Comparison of ENCODE assay signal across 20 cellular contexts in genomic region chr2:31259075-31259474, GRCh38. TPM values are rescaled to one million over a fixed set of nuclear protein-coding genes. Genes with fewer than 3 reads are reported as not detected.
A peak's percentile ranks its signal among the peaks of the same experiment; 100 is the strongest.
DNase-seq lines count a peak whose midpoint lies in the region; ATAC-seq, FAIRE-seq and TF ChIP-seq lines count a peak whose summit lies in the region.
"Had no signal": no experiment of that assay in that cellular context is flagged by ENCODE, and none has a peak within 500 bp of the region (broad histone marks: within the 10 kb centered on the region; RNA-seq: fewer than 3 reads in every experiment).

No MANE protein-coding gene starts in this region.

- peaks cover 0 to 8% (median 0%) of the 10 kb centered on the region in 11 experiments; a peak in 2 of 22 replicates for H4K20me1 ChIP-seq in BLaER1 treated with 17β-estradiol and CSF1 and Interleukin-3, amounts not matched to agents 10 nM and 100 nM
- no peaks in the 10 kb centered on the region for H4K20me1 ChIP-seq in OCI-LY7 (ENCODE audit: insufficient read depth, low read length)
- H4K20me1 ChIP-seq in K562 (replicated peaks; ENCODE audit: control insufficient read depth, insufficient read depth, low read length) = no peaks in the 10 kb centered on the region; the same call in 1 of the 2 replicates

- peak overlapping the region in 7 of 11 experiments; percentile 38 to 63 (median 47); a peak in 10 of 22 replicates for H3K4me2 ChIP-seq in BLaER1 treated with 17β-estradiol and CSF1 and Interleukin-3, amounts not matched to agents 10 nM and 100 nM
- H3K4me2 ChIP-seq in OCI-LY7 (ENCODE audit: low read length) = peak overlapping the region; percentile 74
- H3K4me2 ChIP-seq in K562 (ENCODE audit: insufficient read depth, low read length) = no peak overlapping the region
- H3K4me2 ChIP-seq: KMS-11 had no signal

- no peak for TF ChIP-seq POLR2A in K562 (conservative IDR thresholded peaks at IDR 0.05)

- POLR2A ChIA-PET in OCI-LY7 (lab: Charles Lee) (interaction anchor here (0.6 to 1.1 kb wide), 3 partner anchors 14 to 51 kb away, joined by 3 to 4 read pairs (median 3); no protein-coding TSS in a partner anchor), K562 (lab: Yijun Ruan, JAX) (no interaction called here)
- POLR2A ChIA-PET in CD8-positive, alpha-beta T cell (lab: Charles Lee) = no interaction called here

- H3K27ac Mint-ChIP-seq in CD8-positive, alpha-beta T cell = no peak overlapping the region
- H3K27ac Mint-ChIP-seq: CD4-positive, alpha-beta T cell; HFFc6 had no signal

- ATAC-seq in K562 = no peak
- ATAC-seq in CD8-positive, alpha-beta T cell = no peak
- ATAC-seq: HCT116 had no signal

- H2AFZ ChIP-seq in OCI-LY7 (ENCODE audit: low read length) (peak overlapping the region; percentile 67; the same call in 1 of the 2 replicates), K562 (ENCODE audit: low read depth, low read length) (no peak overlapping the region)

- no peaks in the 10 kb centered on the region for H3K9me2 ChIP-seq in OCI-LY7 (ENCODE audit: insufficient read depth, low read length)

- WGBS in K562 (ENCODE audit: insufficient coverage, low coverage, missing lambda C conversion rate) = 4% methylated on average over 3 of the region's 3 CpGs

- no TSS peak for BruUV-seq in OCI-LY7 (replicated peaks; lab: Mats Ljungman, UMichigan)
- BruUV-seq in K562 (replicated peaks; lab: Mats Ljungman, UMichigan) = no TSS peak

- no peaks in the 10 kb centered on the region for H3K27me3 Mint-ChIP-seq in CD8-positive, alpha-beta T cell (ENCODE audit: low read depth)
- H3K27me3 Mint-ChIP-seq: CD4-positive, alpha-beta T cell had no signal

- TF ChIP-seq CTCF in OCI-LY7 (conservative IDR thresholded peaks at IDR 0.05; ENCODE audit: low read length) = no peak
- TF ChIP-seq CTCF in K562 (IDR thresholded peaks at IDR 0.05 in 2 of 3, conservative IDR thresholded peaks at IDR 0.05 in 1 of 3; ENCODE audit: insufficient read depth in 2 of 3, low read depth in 1 of 3, low read length in 3 of 3) = no peak
- no peak for TF ChIP-seq CTCF in BE2C (IDR thresholded peaks at IDR 0.05; ENCODE audit: low read depth, low read length)
- TF ChIP-seq CTCF in CD8-positive, alpha-beta T cell (IDR thresholded peaks at IDR 0.05) = no peak

- H3K9me3 Mint-ChIP-seq in CD8-positive, alpha-beta T cell = no peaks in the 10 kb centered on the region
- H3K9me3 Mint-ChIP-seq: CD4-positive, alpha-beta T cell; HFFc6 had no signal

- no peak for DNase-seq in OCI-LY7 (ENCODE audit: low spot score)
- DNase-seq in K562 (ENCODE audit: extremely low read depth in 1 of 4, low spot score in 3 of 4) = no peak
- DNase-seq in BE2C = no peak
- DNase-seq in activated T-cell treated with anti-CD3 and anti-CD28 coated beads, Interleukin-2, amount 50 U/mL, for 1 hour = no peak
- DNase-seq in Ammon's horn (ENCODE audit: low spot score) = no peak
- no peak for DNase-seq in CD8-positive, alpha-beta T cell
- DNase-seq: ACHN; CD4-positive, alpha-beta T cell; DMS153; DMS79; GDM1; GOT3; H7; HFFc6 had no signal

- no peaks in the 10 kb centered on the region for H3K9me1 ChIP-seq in K562 (ENCODE audit: control insufficient read depth, insufficient read depth, low read length)

- H3K9me3 ChIP-seq in BLaER1 treated with 17β-estradiol and CSF1 and Interleukin-3, amounts not matched to agents 10 nM and 100 nM (replicated peaks in 1 of 11) = no peaks in the 10 kb centered on the region
- H3K9me3 ChIP-seq in OCI-LY7 (ENCODE audit: low read length) (no peaks in the 10 kb centered on the region), K562 (replicated peaks; ENCODE audit: control insufficient read depth, insufficient read depth, low read depth, low read length) (no peaks in the 10 kb centered on the region), BE2C (no peaks in the 10 kb centered on the region)
- H3K9me3 ChIP-seq in CD8-positive, alpha-beta T cell (ENCODE audit: low read length) = no peaks in the 10 kb centered on the region

- in situ Hi-C loops in K562 (cut with MboI) = no loop called here

- CTCF ChIA-PET in OCI-LY7 (lab: Charles Lee; ENCODE audit: unreplicated experiment) (interaction anchor here (0.6 to 1.1 kb wide), 2 partner anchors 9 to 1047 kb away, joined by 3 to 4 read pairs; no protein-coding TSS in a partner anchor), K562 (lab: Yijun Ruan, JAX; ENCODE audit: low intra/inter-chr PET ratio) (no interaction called here)
- CTCF ChIA-PET in CD8-positive, alpha-beta T cell (lab: Charles Lee) = interaction anchor here (1.1 kb wide), 1 partner anchor 548 kb away, joined by 3 read pairs; no protein-coding TSS in a partner anchor

- peaks cover 7 to 67% (median 60%) of the 10 kb centered on the region in 10 experiments; a peak in 19 of 20 replicates for H3K4me1 ChIP-seq in BLaER1 treated with 17β-estradiol and CSF1 and Interleukin-3, amounts not matched to agents 10 nM and 100 nM
- H3K4me1 ChIP-seq in OCI-LY7 (ENCODE audit: insufficient read depth, low read length, poor library complexity, severe bottlenecking) = peaks cover 66% of the 10 kb centered on the region
- H3K4me1 ChIP-seq in K562 (replicated peaks in 1 of 2; ENCODE audit: control insufficient read depth in 2 of 2, insufficient read depth in 2 of 2, low read length in 2 of 2) = no peaks in the 10 kb centered on the region
- H3K4me1 ChIP-seq in BE2C = no peaks in the 10 kb centered on the region
- no peaks in the 10 kb centered on the region for H3K4me1 ChIP-seq in CD8-positive, alpha-beta T cell (ENCODE audit: insufficient read depth, low read length)

- no peak overlapping the region for H3K27ac ChIP-seq in BLaER1 treated with 17β-estradiol and CSF1 and Interleukin-3, amounts not matched to agents 10 nM and 100 nM
- peak overlapping the region; percentile 95 for H3K27ac ChIP-seq in OCI-LY7 (ENCODE audit: low read depth, low read length, poor library complexity, severe bottlenecking)
- no peak overlapping the region for H3K27ac ChIP-seq in K562 (ENCODE audit: extremely low read depth, low read depth, low read length)
- no peak overlapping the region for H3K27ac ChIP-seq in CD8-positive, alpha-beta T cell (ENCODE audit: low read depth, low read length)
- H3K27ac ChIP-seq: C4-2B, KMS-11 had no signal

- TF ChIP-seq RAD21 in K562 (CRISPR knock-in tag; conservative IDR thresholded peaks at IDR 0.05 in 1 of 2, IDR thresholded peaks at IDR 0.05 in 1 of 2) = no peak

- H3K79me2 ChIP-seq in OCI-LY7 (ENCODE audit: insufficient read depth, low read depth, low read length) (peaks cover 9% of the 10 kb centered on the region; the same call in 1 of the 2 replicates), K562 (ENCODE audit: control insufficient read depth, insufficient read depth, low read length) (no peaks in the 10 kb centered on the region)

- H3K4me3 ChIP-seq in BLaER1 treated with 17β-estradiol and CSF1 and Interleukin-3, amounts not matched to agents 10 nM and 100 nM = no peak overlapping the region
- H3K4me3 ChIP-seq in OCI-LY7 (ENCODE audit: low read depth, low read length, poor library complexity, severe bottlenecking) (no peak overlapping the region), K562 (no peak overlapping the region), BE2C (ENCODE audit: low read depth, low read length) (no peak overlapping the region)
- no peak overlapping the region for H3K4me3 ChIP-seq in CD8-positive, alpha-beta T cell (ENCODE audit: low read depth, low read length)

- no peak for TF ChIP-seq EP300 in K562 (IDR thresholded peaks at IDR 0.05; ENCODE audit: low read length)

- no peak overlapping the region for H3K9ac ChIP-seq in BLaER1 treated with 17β-estradiol and CSF1 and Interleukin-3, amounts not matched to agents 10 nM and 100 nM
- H3K9ac ChIP-seq in K562 (ENCODE audit: insufficient read depth in 1 of 2, low read depth in 2 of 2, low read length in 2 of 2) = no peak overlapping the region
- H3K9ac ChIP-seq: KMS-11 had no signal

- no peak for FAIRE-seq in K562 (lab: Jason Lieb, UNC)
- FAIRE-seq: A204.1, HTR-8/SVneo had no signal

- no peaks in the 10 kb centered on the region for H3K4me1 Mint-ChIP-seq in CD8-positive, alpha-beta T cell (ENCODE audit: low read depth)

- H3K4me3 Mint-ChIP-seq in CD8-positive, alpha-beta T cell = no peak overlapping the region
- H3K4me3 Mint-ChIP-seq: CD4-positive, alpha-beta T cell; HFFc6 had no signal

- intact Hi-C loops in OCI-LY7 (cut with micrococcal nuclease; ENCODE audit: unreplicated experiment) (loop anchor here (5.0 to 10.0 kb wide), 4 partner anchors 392 to 1112 kb away; partner anchors contain the start of genes SLC30A6 and YPEL5), K562 (cut with micrococcal nuclease) (no loop called here)
- intact Hi-C loops in CD8-positive, alpha-beta T cell (cut with DNase I, micrococcal nuclease) = no loop called here

- H3K27me3 ChIP-seq in BLaER1 treated with 17β-estradiol and CSF1 and Interleukin-3, amounts not matched to agents 10 nM and 100 nM = no peaks in the 10 kb centered on the region
- H3K27me3 ChIP-seq in K562 (ENCODE audit: control insufficient read depth in 2 of 2, insufficient read depth in 2 of 2, low read length in 2 of 2) = peaks cover 0 to 24% of the 10 kb centered on the region in 2 experiments; a peak in 2 of 5 replicates
- H3K27me3 ChIP-seq in BE2C = no peaks in the 10 kb centered on the region
- no peaks in the 10 kb centered on the region for H3K27me3 ChIP-seq in CD8-positive, alpha-beta T cell (ENCODE audit: insufficient read depth, low read length)

- peaks cover 0 to 66% (median 19%) of the 10 kb centered on the region in 11 experiments; a peak in 14 of 22 replicates for H3K36me3 ChIP-seq in BLaER1 treated with 17β-estradiol and CSF1 and Interleukin-3, amounts not matched to agents 10 nM and 100 nM
- no peaks in the 10 kb centered on the region for H3K36me3 ChIP-seq in OCI-LY7 (ENCODE audit: insufficient read depth, low read length)
- no peaks in the 10 kb centered on the region for H3K36me3 ChIP-seq in K562 (ENCODE audit: control insufficient read depth, insufficient read depth, low read length)
- H3K36me3 ChIP-seq in BE2C = no peaks in the 10 kb centered on the region
- H3K36me3 ChIP-seq in CD8-positive, alpha-beta T cell (ENCODE audit: insufficient read depth, low read length) = no peaks in the 10 kb centered on the region

- peaks cover 14% of the 10 kb centered on the region for H3K36me3 Mint-ChIP-seq in CD8-positive, alpha-beta T cell

RNA-seq across cellular contexts. Expression of gene EHD3, which starts 25.1 kb away (rescaled TPM):
- 0.73 and 0.98 TPM in 2 replicates for total RNA-seq in OCI-LY7 (2014; rRNA removed; shearing (Covaris generic))
- total RNA-seq in OCI-LY7 (2022) (2.5 and 3.4 TPM in 2 replicates), K562 (2014; rRNA removed) (under 0.01 and 0.04 TPM in 2 replicates), K562 (2014; rRNA removed; fragmentation: Illumina TruSeq; extraction: Trizol) (0.04 TPM in 1 of 2 replicates, not detected in the other), K562 (2015; rRNA removed; fragmentation: Illumina TruSeq; extraction: Trizol) (0.04 TPM in 1 of 2 replicates, not detected in the other), K562 (2021) (0.11 TPM in 1 of 2 replicates, not detected in the other)
- total RNA-seq in K562 (2011; cell fraction: chromatin; rRNA removed; ENCODE audit: low replicate concordance) = 0.14 TPM in 1 of 2 replicates, not detected in the other
- total RNA-seq in K562 (2011; cell fraction: nucleolus; rRNA removed) = under 0.01 and 0.13 TPM in 2 replicates
- 0.07 TPM in 1 of 2 replicates, not detected in the other for total RNA-seq in K562 (2011; cell fraction: nucleoplasm; rRNA removed)
- polyA plus RNA-seq in K562 (2011; rRNA removed) (0.01 and 0.04 TPM in 2 replicates), K562 (2014; fragmentation: Illumina TruSeq; extraction: Trizol) (0.01 TPM in 1 of 2 replicates, not detected in the other), K562 (2014; fragmentation: Nextera tagmentation; extraction: Ambion mirVana) (not detected), K562 (2014; rRNA removed) (0.03 TPM in 1 of 2 replicates, not detected in the other)
- polyA plus RNA-seq in K562 (2011; cell fraction: cytosol; rRNA removed) = 0.01 and 0.10 TPM in 2 replicates
- 0.06 TPM in 1 of 2 replicates, not detected in the other for polyA plus RNA-seq in K562 (2011; cell fraction: nucleus; rRNA removed)
- polyA plus RNA-seq in K562 (2012) = 0.05 and 0.14 TPM in 2 replicates
- 0.03 and 0.18 TPM in 2 replicates for polyA minus RNA-seq in K562 (2011; rRNA and poly(A)+ RNA removed)
- not detected in 2 replicates for polyA minus RNA-seq in K562 (2011; cell fraction: cytosol; rRNA and poly(A)+ RNA removed)
- under 0.01 TPM in 1 of 2 replicates, not detected in the other for polyA minus RNA-seq in K562 (2011; cell fraction: nucleus; rRNA and poly(A)+ RNA removed)
- polyA plus RNA-seq in BE2C (2012; ENCODE audit: insufficient read depth, insufficient read length, low read depth) = 5.7 TPM
- under 1 TPM; 0.81 to 0.95 TPM for total RNA-seq in CD8-positive, alpha-beta T cell

RNA-seq across cellular contexts. Expression of gene CAPN14, which starts 41.8 kb away (rescaled TPM):
- total RNA-seq in OCI-LY7 (2014; rRNA removed; shearing (Covaris generic)) = 1.4 and 1.7 TPM in 2 replicates
- total RNA-seq in OCI-LY7 (2022) = 2.7 and 4.0 TPM in 2 replicates
- not detected in 2 replicates for total RNA-seq in K562 (2011; cell fraction: chromatin; rRNA removed; ENCODE audit: low replicate concordance)
- not detected in 2 replicates for total RNA-seq in K562 (2011; cell fraction: nucleolus; rRNA removed)
- not detected in 2 replicates for total RNA-seq in K562 (2011; cell fraction: nucleoplasm; rRNA removed)
- not detected in 2 replicates for total RNA-seq in K562 (2014; rRNA removed)
- total RNA-seq in K562 (2014; rRNA removed; fragmentation: Illumina TruSeq; extraction: Trizol) = not detected in 2 replicates
- total RNA-seq in K562 (2015; rRNA removed; fragmentation: Illumina TruSeq; extraction: Trizol) = not detected in 2 replicates
- total RNA-seq in K562 (2021) = not detected in 2 replicates
- not detected in 2 replicates for polyA plus RNA-seq in K562 (2011; rRNA removed)
- polyA plus RNA-seq in K562 (2011; cell fraction: cytosol; rRNA removed) = not detected in 2 replicates
- polyA plus RNA-seq in K562 (2011; cell fraction: nucleus; rRNA removed) = not detected in 2 replicates
- polyA plus RNA-seq in K562 (2012) = not detected in 2 replicates
- not detected in 2 replicates for polyA plus RNA-seq in K562 (2014; fragmentation: Illumina TruSeq; extraction: Trizol)
- not detected for polyA plus RNA-seq in K562 (2014; fragmentation: Nextera tagmentation; extraction: Ambion mirVana)
- polyA plus RNA-seq in K562 (2014; rRNA removed) = not detected in 2 replicates
- not detected in 2 replicates for polyA minus RNA-seq in K562 (2011; rRNA and poly(A)+ RNA removed)
- not detected in 2 replicates for polyA minus RNA-seq in K562 (2011; cell fraction: cytosol; rRNA and poly(A)+ RNA removed)
- not detected in 2 replicates for polyA minus RNA-seq in K562 (2011; cell fraction: nucleus; rRNA and poly(A)+ RNA removed)
- polyA plus RNA-seq in BE2C (2012; ENCODE audit: insufficient read depth, insufficient read length, low read depth) = 0.19 TPM
- total RNA-seq in CD8-positive, alpha-beta T cell = under 1 TPM; 0.08 to 0.14 TPM
